Comparison of ENCODE assay signal across 15 cellular contexts in the genomic region with DNA sequence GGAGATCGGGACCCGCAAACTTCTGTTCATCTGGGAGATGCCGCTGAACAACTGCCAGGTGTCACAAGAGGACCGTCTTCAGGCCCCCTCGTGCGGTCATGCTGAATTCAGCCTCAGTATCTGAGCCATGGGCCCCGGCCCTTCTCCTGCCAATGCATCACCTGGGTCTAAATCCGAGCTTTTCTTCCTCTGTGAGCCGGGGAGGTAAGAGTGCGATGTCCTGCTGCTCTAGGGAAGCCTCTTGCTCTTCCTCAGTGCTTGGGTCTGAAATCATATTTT.
A peak's percentile ranks its signal among the peaks of the same experiment; 100 is the strongest.
DNase-seq lines count a peak whose midpoint lies in the region; ATAC-seq and TF ChIP-seq lines count a peak whose summit lies in the region.
"Had no signal": no experiment of that assay in that cellular context is flagged by ENCODE, and none has a peak within 500 bp of the region (broad histone marks: within the 10 kb centered on the region; RNA-seq: fewer than 3 reads in every experiment).

No MANE protein-coding gene starts in this region.

- TF ChIP-seq CTCF in Peyer's patch (IDR thresholded peaks at IDR 0.05) (no peak), osteoblast (IDR thresholded peaks at IDR 0.05; ENCODE audit: extremely low read depth, low read depth, low read length) (no peak), tibial artery (IDR thresholded peaks at IDR 0.05) (no peak), right lobe of liver (IDR thresholded peaks at IDR 0.05) (no peak), esophagus muscularis mucosa (IDR thresholded peaks at IDR 0.05) (no peak)

- ATAC-seq in right lobe of liver, result no peak
- no peak for ATAC-seq in HG02885 (IDR thresholded peaks at IDR 0.05; ENCODE audit: poor library complexity, unreplicated experiment)
- no peak for ATAC-seq in activated CD4-positive, CD25-positive, alpha-beta regulatory T cell treated with anti-CD3 and anti-CD28 coated beads, Interleukin-2, amount 50 U/mL, for 24 hours

- H3K79me2 ChIP-seq in osteoblast (ENCODE audit: insufficient read depth, low read length), result no peaks in the 10 kb centered on the region

- WGBS in right lobe of liver (ENCODE audit: insufficient coverage, low coverage, low lambda C conversion rate, missing lambda C conversion rate), result 90% methylated on average over 2 of the region's 10 CpGs
- WGBS in esophagus muscularis mucosa, result 93% methylated on average over 7 of the region's 10 CpGs

- peak in 2 of 3 donors; percentile 24 to 34 for DNase-seq in Peyer's patch
- DNase-seq in osteoblast (ENCODE audit: insufficient read length, low spot score, missing footprints), result peak; percentile 37
- DNase-seq in tibial artery, result peak in 1 of 2 donors; percentile 20
- DNase-seq in right lobe of liver, result no peak
- no peak for DNase-seq in esophagus muscularis mucosa (ENCODE audit: extremely low spot score)
- DNase-seq: Calu3; CD4-positive, alpha-beta memory T cell; COR-L47; DMS153; DND-41; HCEC 1CT had no signal

- H3K36me3 ChIP-seq in BLaER1 treated with 17β-estradiol and CSF1 and Interleukin-3, amounts not matched to agents 10 nM and 100 nM, result no peaks in the 10 kb centered on the region
- H3K36me3 ChIP-seq in Peyer's patch, result no peaks in the 10 kb centered on the region
- no peaks in the 10 kb centered on the region for H3K36me3 ChIP-seq in osteoblast (ENCODE audit: insufficient read depth, low read length)
- peaks cover 0 to 27% (median 8%) of the 10 kb centered on the region in 3 donors for H3K36me3 ChIP-seq in tibial artery
- H3K36me3 ChIP-seq in right lobe of liver, result no peaks in the 10 kb centered on the region
- H3K36me3 ChIP-seq in esophagus muscularis mucosa, result peaks cover 6 to 42% (median 34%) of the 10 kb centered on the region in 4 donors

- no peaks in the 10 kb centered on the region; a peak in 1 of 22 replicates for H4K20me1 ChIP-seq in BLaER1 treated with 17β-estradiol and CSF1 and Interleukin-3, amounts not matched to agents 10 nM and 100 nM
- no peaks in the 10 kb centered on the region for H4K20me1 ChIP-seq in osteoblast (ENCODE audit: insufficient read depth, low read length)

- H3K4me3 ChIP-seq in BLaER1 treated with 17β-estradiol and CSF1 and Interleukin-3, amounts not matched to agents 10 nM and 100 nM, result no peak overlapping the region
- H3K4me3 ChIP-seq in Peyer's patch (no peak overlapping the region), osteoblast (ENCODE audit: insufficient read depth, low read length) (no peak overlapping the region), tibial artery (no peak overlapping the region), right lobe of liver (no peak overlapping the region), esophagus muscularis mucosa (no peak overlapping the region)
- H3K4me3 ChIP-seq: GM23248 had no signal

- intact Hi-C loops in tibial artery (cut with DNase I; ENCODE audit: low total_unique reads) (no loop called here), right lobe of liver (cut with DNase I) (no loop called here), esophagus muscularis mucosa (cut with DNase I) (no loop called here)

- TF ChIP-seq POLR2A in Peyer's patch (IDR thresholded peaks at IDR 0.05) (no peak), right lobe of liver (IDR thresholded peaks at IDR 0.05) (no peak), esophagus muscularis mucosa (IDR thresholded peaks at IDR 0.05; ENCODE audit: low read depth) (no peak)

- no peak overlapping the region for H3K27ac ChIP-seq in BLaER1 treated with 17β-estradiol and CSF1 and Interleukin-3, amounts not matched to agents 10 nM and 100 nM
- H3K27ac ChIP-seq in Peyer's patch (no peak overlapping the region), osteoblast (ENCODE audit: low read depth, low read length) (no peak overlapping the region), tibial artery (peak overlapping the region; percentile 65 to 77), right lobe of liver (no peak overlapping the region), esophagus muscularis mucosa (replicated peaks in 1 of 4) (no peak overlapping the region)

- no peak for TF ChIP-seq EP300 in esophagus muscularis mucosa (IDR thresholded peaks at IDR 0.05)

- H3K27me3 ChIP-seq in BLaER1 treated with 17β-estradiol and CSF1 and Interleukin-3, amounts not matched to agents 10 nM and 100 nM, result no peaks in the 10 kb centered on the region
- H3K27me3 ChIP-seq in Peyer's patch (no peaks in the 10 kb centered on the region), osteoblast (ENCODE audit: insufficient read depth, low read length) (no peaks in the 10 kb centered on the region), tibial artery (no peaks in the 10 kb centered on the region), right lobe of liver (no peaks in the 10 kb centered on the region), esophagus muscularis mucosa (no peaks in the 10 kb centered on the region)

- no peak overlapping the region for H2AFZ ChIP-seq in osteoblast (ENCODE audit: low read length)
- H2AFZ ChIP-seq: GM23248 had no signal

- peaks cover 21 to 42% (median 32%) of the 10 kb centered on the region in 10 experiments for H3K4me1 ChIP-seq in BLaER1 treated with 17β-estradiol and CSF1 and Interleukin-3, amounts not matched to agents 10 nM and 100 nM
- H3K4me1 ChIP-seq in Peyer's patch, result peaks cover 0 to 5% (median 0%) of the 10 kb centered on the region in 4 donors
- H3K4me1 ChIP-seq in osteoblast (ENCODE audit: insufficient read depth, low read length), result peaks cover 21% of the 10 kb centered on the region
- H3K4me1 ChIP-seq in tibial artery, result peaks cover 0 to 46% (median 29%) of the 10 kb centered on the region in 4 donors
- no peaks in the 10 kb centered on the region for H3K4me1 ChIP-seq in right lobe of liver
- peaks cover 16 to 26% (median 21%) of the 10 kb centered on the region in 4 donors for H3K4me1 ChIP-seq in esophagus muscularis mucosa

- H3K9me3 ChIP-seq in BLaER1 treated with 17β-estradiol and CSF1 and Interleukin-3, amounts not matched to agents 10 nM and 100 nM (replicated peaks in 1 of 11), result no peaks in the 10 kb centered on the region
- H3K9me3 ChIP-seq in Peyer's patch, result no peaks in the 10 kb centered on the region
- H3K9me3 ChIP-seq in osteoblast (ENCODE audit: low read depth, low read length), result no peaks in the 10 kb centered on the region
- H3K9me3 ChIP-seq in tibial artery, result no peaks in the 10 kb centered on the region
- H3K9me3 ChIP-seq in right lobe of liver, result no peaks in the 10 kb centered on the region
- H3K9me3 ChIP-seq in esophagus muscularis mucosa, result no peaks in the 10 kb centered on the region

- peak overlapping the region in 9 of 11 experiments; percentile 25 to 65 (median 55); a peak in 15 of 22 replicates for H3K4me2 ChIP-seq in BLaER1 treated with 17β-estradiol and CSF1 and Interleukin-3, amounts not matched to agents 10 nM and 100 nM
- H3K4me2 ChIP-seq in osteoblast (ENCODE audit: insufficient read depth, low read length), result no peak overlapping the region

- H3K9ac ChIP-seq in BLaER1 treated with 17β-estradiol and CSF1 and Interleukin-3, amounts not matched to agents 10 nM and 100 nM, result no peak overlapping the region

Comparison
In these comparisons a context has a peak if more than half of its experiments do, and no peak if none do; other contexts are left out.
1. H3K27ac ChIP-seq: peak in tibial artery (2 of 2); none in BLaER1 treated with 17β-estradiol and CSF1 and Interleukin-3, amounts not matched to agents 10 nM and 100 nM (0 of 11), Peyer's patch (0 of 4), osteoblast (single experiment), right lobe of liver (0 of 3) and esophagus muscularis mucosa (0 of 4).
2. DNase-seq: peak in Peyer's patch (2 of 3) and osteoblast (single experiment); none in right lobe of liver (0 of 3) and esophagus muscularis mucosa (single experiment).